In the genomic region with DNA sequence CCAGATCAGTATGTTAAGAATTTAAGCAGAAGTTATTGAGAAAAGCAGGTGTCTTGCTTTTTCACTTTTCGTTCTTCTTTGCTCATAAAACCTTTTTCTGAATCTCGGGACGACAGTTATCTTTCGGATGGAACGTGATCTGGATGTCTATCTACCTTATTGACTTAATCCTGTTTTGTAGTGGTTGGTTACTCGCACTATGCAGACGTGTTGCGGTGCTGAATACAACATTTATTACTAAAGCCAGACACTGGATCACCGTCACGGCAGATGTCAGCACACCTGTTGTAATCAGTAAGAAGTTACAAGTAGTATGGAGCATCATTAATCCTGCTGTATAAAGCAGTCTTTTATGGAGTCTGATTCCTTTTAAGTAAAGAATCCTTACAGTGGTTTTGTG, we compare ENCODE assay signal across 8 cellular contexts. TPM values are rescaled to one million over a fixed set of nuclear protein-coding genes. Genes with fewer than 3 reads are reported as not detected.
DNase-seq lines count a peak whose midpoint lies in the region; ATAC-seq, FAIRE-seq and TF ChIP-seq lines count a peak whose summit lies in the region.

No MANE protein-coding gene starts in this region.

- H3K27me3 ChIP-seq in bronchial epithelial cell (ENCODE audit: control insufficient read depth, insufficient read depth, low read length): no peaks in the 10 kb centered on the region

- TF ChIP-seq CTCF in bronchial epithelial cell (IDR thresholded peaks at IDR 0.05; ENCODE audit: insufficient read depth, low read length, severe bottlenecking): no peak
- TF ChIP-seq CTCF in mucosa of descending colon (IDR thresholded peaks at IDR 0.05): no peak

- H3K36me3 ChIP-seq in bronchial epithelial cell (ENCODE audit: control insufficient read depth, insufficient read depth, low read length): no peaks in the 10 kb centered on the region
- H3K36me3 ChIP-seq in mucosa of descending colon (ENCODE audit: low read depth): no peaks in the 10 kb centered on the region

- no peaks in the 10 kb centered on the region for H3K9me3 ChIP-seq in mucosa of descending colon

- peak; percentile 11 for DNase-seq in CD1c-positive myeloid dendritic cell (ENCODE audit: extremely low spot score)
- DNase-seq in NCI-H2171 (lab: John Stamatoyannopoulos, UW): peak; percentile 12
- peak; percentile 8 for DNase-seq in bronchial epithelial cell (ENCODE audit: low read depth)
- no peak for DNase-seq in mucosa of descending colon
- DNase-seq in OCI-M2 (lab: John Stamatoyannopoulos, UW; ENCODE audit: unreplicated experiment): no peak
- no peak for DNase-seq in NCI-H2227 (lab: John Stamatoyannopoulos, UW; ENCODE audit: unreplicated experiment)

- intact Hi-C loops in mucosa of descending colon (cut with DNase I, micrococcal nuclease): no loop called here

- H3K4me3 ChIP-seq in bronchial epithelial cell (ENCODE audit: low read depth, low read length) (peak overlapping the region; percentile 73), mucosa of descending colon (peak overlapping the region; percentile 78)

- ATAC-seq in GM21619 (IDR thresholded peaks at IDR 0.05; ENCODE audit: unreplicated experiment) (peak; percentile 21), mucosa of descending colon (peak; percentile 31), GM19452 (IDR thresholded peaks at IDR 0.05; ENCODE audit: unreplicated experiment) (no peak)

- H3K4me1 ChIP-seq in mucosa of descending colon (ENCODE audit: low read depth): peaks cover 6% of the 10 kb centered on the region

- FAIRE-seq in bronchial epithelial cell (lab: Jason Lieb, UNC): no peak

RNA-seq across cellular contexts. Expression of a gene that starts 0.6 kb away (rescaled TPM):
- total RNA-seq in bronchial epithelial cell (13.4 and 16.9 TPM in 2 replicates), mucosa of descending colon (10 to 100 TPM; 13.4 to 15.5 (median 15.3) TPM)

Comparison
In these comparisons a context has a peak if more than half of its experiments do, and no peak if none do; other contexts are left out.
1. DNase-seq: peak in CD1c-positive myeloid dendritic cell (single experiment), NCI-H2171 (single experiment) and bronchial epithelial cell (single experiment); none in mucosa of descending colon (0 of 3), OCI-M2 (single experiment) and NCI-H2227 (single experiment).